Comparison of ENCODE assay signal across 17 cellular contexts in genomic region chr14:58059121-58059520, GRCh38.
DNase-seq lines count a peak whose midpoint lies in the region; FAIRE-seq lines count a peak whose summit lies in the region.
"Had no signal": no experiment of that assay in that cellular context is flagged by ENCODE, and none has a peak within 500 bp of the region (broad histone marks: within the 10 kb centered on the region; RNA-seq: fewer than 3 reads in every experiment).

No MANE protein-coding gene starts in this region.

- DNase-seq in HTR-8/SVneo (ENCODE audit: insufficient read length, low spot score) (no peak), NCI-H1105 treated with DMSO at 0.1 percent for 48 hours (lab: John Stamatoyannopoulos, UW) (peak; percentile 76), SK-N-DZ (ENCODE audit: low spot score) (peak; percentile 26), urothelium cell line (ENCODE audit: low spot score) (peak; percentile 24), pons (ENCODE audit: low spot score) (no peak), NCI-H2029 treated with DMSO at 0.1 percent for 48 hours (lab: John Stamatoyannopoulos, UW) (no peak), amygdala (lab: John Stamatoyannopoulos, UW) (no peak)
- DNase-seq: C1 segment of cervical spinal cord; Calu3; CD4-positive, alpha-beta T cell; DMS153; EL; H9 had no signal

- FAIRE-seq in HTR-8/SVneo (lab: Jason Lieb, UNC), result peak; percentile 80
- FAIRE-seq in urothelium cell line (lab: Jason Lieb, UNC), result no peak
- FAIRE-seq: A549, G401.6, GM12892, HepG2 had no signal

Comparison
In these comparisons a context has a peak if more than half of its experiments do, and no peak if none do; other contexts are left out.
1. DNase-seq: peak in NCI-H1105 treated with DMSO at 0.1 percent for 48 hours (single experiment), SK-N-DZ (single experiment) and urothelium cell line (single experiment); none in HTR-8/SVneo (single experiment), pons (single experiment), NCI-H2029 treated with DMSO at 0.1 percent for 48 hours (single experiment) and amygdala (0 of 56).